In the genomic region with DNA sequence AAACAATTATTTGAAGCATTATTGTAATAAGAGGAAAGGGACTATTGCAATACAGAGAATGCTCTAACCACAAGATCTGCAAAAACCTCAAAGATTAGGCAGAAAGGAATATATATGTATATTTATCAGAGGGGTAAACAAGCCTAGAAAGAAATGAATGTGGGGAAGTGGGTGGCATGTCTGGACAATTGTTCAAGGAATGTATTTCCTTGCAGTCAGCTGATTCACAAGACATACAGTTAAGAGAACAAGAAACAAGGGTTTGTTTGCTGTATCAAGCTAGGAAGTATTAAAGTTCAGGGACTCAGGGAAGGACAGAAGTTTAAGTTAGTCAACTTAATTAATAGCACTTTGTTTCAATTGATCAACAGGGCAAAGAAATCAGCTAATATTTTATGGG, we compare ENCODE assay signal across 22 cellular contexts.
"Had no signal": no experiment of that assay in that cellular context is flagged by ENCODE, and none has a peak within 500 bp of the region (broad histone marks: within the 10 kb centered on the region; RNA-seq: fewer than 3 reads in every experiment).

No MANE protein-coding gene starts in this region.

- H3K36me3 ChIP-seq: adrenal gland, colonic mucosa, left lung, thyroid gland, WERI-Rb-1 had no signal

- H3K4me3 Mint-ChIP-seq: activated CD4-positive, alpha-beta T cell treated with anti-CD3 and anti-CD28 coated beads, Interleukin-2, amount 10 ng/mL, durations not matched to agents 7 days and 5 days; activated CD8-positive, alpha-beta T cell treated with anti-CD3 and anti-CD28 coated beads, Interleukin-2, amount 10 ng/mL, durations not matched to agents 7 days and 5 days; activated naive CD4-positive, alpha-beta T cell treated with anti-CD3 and anti-CD28 coated beads, Interleukin-2, amount 50 U/mL, for 24 hours; effector memory CD8-positive, alpha-beta T cell; mesothelial cell of epicardium; natural killer cell; stimulated activated naive CD8-positive, alpha-beta T cell treated with anti-CD3 and anti-CD28 coated beads, Interleukin-15, Interleukin-2, amounts not matched to agents 100 ng/mL and 50 ng/mL, for 24 hours had no signal

- H3K27me3 ChIP-seq: adrenal gland, body of pancreas, colonic mucosa, dorsolateral prefrontal cortex, left lung, thyroid gland had no signal

- H3K4me1 Mint-ChIP-seq: activated CD4-positive, alpha-beta T cell treated with anti-CD3 and anti-CD28 coated beads, Interleukin-2, amount 10 ng/mL, durations not matched to agents 7 days and 5 days; activated naive CD4-positive, alpha-beta T cell treated with anti-CD3 and anti-CD28 coated beads, Interleukin-2, amount 50 U/mL, for 24 hours; natural killer cell had no signal

- H3K4me1 ChIP-seq: adrenal gland, body of pancreas, colonic mucosa, thyroid gland had no signal

- H3K27ac Mint-ChIP-seq: activated CD4-positive, alpha-beta T cell treated with anti-CD3 and anti-CD28 coated beads, Interleukin-2, amount 10 ng/mL, durations not matched to agents 7 days and 5 days; activated CD8-positive, alpha-beta T cell treated with anti-CD3 and anti-CD28 coated beads, Interleukin-2, amount 10 ng/mL, durations not matched to agents 7 days and 5 days; activated naive CD4-positive, alpha-beta T cell treated with anti-CD3 and anti-CD28 coated beads, Interleukin-2, amount 50 U/mL, for 24 hours; effector memory CD8-positive, alpha-beta T cell; mesothelial cell of epicardium; natural killer cell; progenitor cell of endocrine pancreas; stimulated activated naive CD8-positive, alpha-beta T cell treated with anti-CD3 and anti-CD28 coated beads, Interleukin-15, Interleukin-2, amounts not matched to agents 100 ng/mL and 50 ng/mL, for 24 hours had no signal

- H3K27ac ChIP-seq: adrenal gland, body of pancreas, colonic mucosa, dorsolateral prefrontal cortex, left lung, thyroid gland, WERI-Rb-1 had no signal

- H3K9me3 ChIP-seq: adrenal gland, body of pancreas, colonic mucosa, left lung, thyroid gland had no signal

- DNase-seq: activated CD4-positive, alpha-beta T cell treated with anti-CD3 and anti-CD28 coated beads, Interleukin-2, amount 10 ng/mL, durations not matched to agents 7 days and 5 days; activated CD4-positive, CD25-positive, alpha-beta regulatory T cell treated with anti-CD3 and anti-CD28 coated beads, Interleukin-2, amount 50 U/mL, for 72 hours; activated CD8-positive, alpha-beta T cell treated with anti-CD3 and anti-CD28 coated beads, Interleukin-2, amount 10 ng/mL, durations not matched to agents 7 days and 5 days; activated gamma-delta T cell treated with Interleukin-2 at 50 U/mL for 16 hours; adrenal gland; body of pancreas; central memory CD4-positive, alpha-beta T cell; colonic mucosa; dorsolateral prefrontal cortex; effector memory CD8-positive, alpha-beta T cell; kidney glomerular epithelial cell; left lung; natural killer cell; T-helper 1 cell; thyroid gland; WERI-Rb-1 had no signal

- H3K9me3 Mint-ChIP-seq: activated naive CD4-positive, alpha-beta T cell treated with anti-CD3 and anti-CD28 coated beads, Interleukin-2, amount 50 U/mL, for 24 hours; stimulated activated naive CD8-positive, alpha-beta T cell treated with anti-CD3 and anti-CD28 coated beads, Interleukin-15, Interleukin-2, amounts not matched to agents 100 ng/mL and 50 ng/mL, for 24 hours had no signal

- H3K36me3 Mint-ChIP-seq: activated naive CD4-positive, alpha-beta T cell treated with anti-CD3 and anti-CD28 coated beads, Interleukin-2, amount 50 U/mL, for 24 hours; mesothelial cell of epicardium; natural killer cell had no signal

- ATAC-seq: activated CD8-positive, alpha-beta T cell treated with anti-CD3 and anti-CD28 coated beads, Interleukin-2, amount 10 ng/mL, durations not matched to agents 7 days and 5 days; body of pancreas; effector memory CD8-positive, alpha-beta T cell; left lung; natural killer cell had no signal

- FAIRE-seq: TTC549 had no signal

- H3K27me3 Mint-ChIP-seq: activated CD4-positive, alpha-beta T cell treated with anti-CD3 and anti-CD28 coated beads, Interleukin-2, amount 10 ng/mL, durations not matched to agents 7 days and 5 days; activated naive CD4-positive, alpha-beta T cell treated with anti-CD3 and anti-CD28 coated beads, Interleukin-2, amount 50 U/mL, for 24 hours; effector memory CD8-positive, alpha-beta T cell; progenitor cell of endocrine pancreas; stimulated activated naive CD8-positive, alpha-beta T cell treated with anti-CD3 and anti-CD28 coated beads, Interleukin-15, Interleukin-2, amounts not matched to agents 100 ng/mL and 50 ng/mL, for 24 hours had no signal

- H3K4me3 ChIP-seq: adrenal gland, body of pancreas, colonic mucosa, dorsolateral prefrontal cortex, left lung, lung, thyroid gland had no signal
